In the genomic region with DNA sequence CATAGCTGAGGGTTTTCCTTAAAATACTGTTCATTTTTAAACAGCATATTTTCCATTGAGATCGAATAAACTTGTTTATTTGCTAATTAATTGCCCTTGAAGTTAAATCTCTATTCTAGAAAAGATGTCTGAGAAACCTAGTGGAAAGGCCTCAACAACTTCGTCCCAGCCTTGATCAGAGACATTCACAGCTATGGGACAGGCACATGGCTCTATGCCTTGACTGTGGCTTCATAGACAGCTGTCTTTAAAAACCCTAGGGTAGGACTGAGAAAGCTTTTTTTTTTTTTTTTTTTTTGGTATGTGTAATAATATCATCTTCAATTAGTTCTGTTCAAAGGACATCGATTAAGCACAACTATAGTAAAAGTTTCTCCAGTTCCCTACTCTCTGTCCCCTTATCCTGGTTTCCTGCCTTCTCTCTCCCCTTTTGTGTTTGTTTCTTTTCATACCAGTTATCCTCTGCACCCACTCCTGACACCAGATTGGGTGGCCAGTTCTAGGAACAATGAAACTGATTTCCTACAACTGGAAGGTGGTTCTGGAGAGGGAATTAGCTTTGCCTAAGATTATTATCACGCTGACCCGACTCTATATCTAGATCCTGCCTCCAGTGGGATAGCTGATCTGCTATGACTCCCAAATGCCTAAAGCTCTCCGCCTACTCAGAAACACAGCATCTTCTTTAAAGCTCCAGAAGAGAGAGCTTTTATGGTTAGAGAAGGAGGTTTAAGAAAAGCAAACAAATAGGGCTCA, we compare ENCODE assay signal across 16 cellular contexts. TPM values are rescaled to one million over a fixed set of nuclear protein-coding genes. Genes with fewer than 3 reads are reported as not detected.
DNase-seq lines count a peak whose midpoint lies in the region; ATAC-seq and TF ChIP-seq lines count a peak whose summit lies in the region.
"Had no signal": no experiment of that assay in that cellular context is flagged by ENCODE, and none has a peak within 500 bp of the region (broad histone marks: within the 10 kb centered on the region; RNA-seq: fewer than 3 reads in every experiment).

No MANE protein-coding gene starts in this region.

- TF ChIP-seq CTCF in HFFc6 (IDR thresholded peaks at IDR 0.05) = no peak
- no peak for TF ChIP-seq CTCF in body of pancreas (IDR thresholded peaks at IDR 0.05)
- no peak for TF ChIP-seq CTCF in nephron progenitor cell (IDR thresholded peaks at IDR 0.05)

- DNase-seq in HFFc6 (no peak), body of pancreas (no peak), nephron progenitor cell (no peak), COR-L47 (lab: John Stamatoyannopoulos, UW) (no peak), T1000 (lab: John Stamatoyannopoulos, UW) (no peak)
- DNase-seq: activated T-cell treated with anti-CD3 and anti-CD28 coated beads, Interleukin-2, amount 50 U/mL, for 72 hours; AML-193; endodermal cell; GOT3; head of caudate nucleus; left colon; stimulated activated CD4-positive, alpha-beta T cell treated with anti-CD3 and anti-CD28 coated beads, Interleukin-2, amount 100 ng/mL, for 24 hours; SW 1271 had no signal

- H3K27me3 ChIP-seq in ACC112 (ENCODE audit: insufficient read depth, low read length) = no peaks in the 10 kb centered on the region
- no peaks in the 10 kb centered on the region for H3K27me3 ChIP-seq in body of pancreas

- H3K36me3 Mint-ChIP-seq in HFFc6 (ENCODE audit: low read depth) = no peaks in the 10 kb centered on the region
- no peaks in the 10 kb centered on the region for H3K36me3 Mint-ChIP-seq in nephron progenitor cell (ENCODE audit: low read depth)

- peak overlapping the region; percentile 83 for H2AFZ ChIP-seq in ACC112 (ENCODE audit: low read length, unreplicated experiment)

- H3K36me3 ChIP-seq in ACC112 (ENCODE audit: insufficient read depth, low read length) (no peaks in the 10 kb centered on the region), body of pancreas (replicated peaks in 1 of 2; ENCODE audit: insufficient read depth in 1 of 2, low read depth in 2 of 2) (no peaks in the 10 kb centered on the region)

- H3K4me3 ChIP-seq in ACC112 (ENCODE audit: low read depth, low read length) (no peak overlapping the region), body of pancreas (no peak overlapping the region)

- H3K27ac ChIP-seq in ACC112 (ENCODE audit: low read depth, low read length) = peak overlapping the region; percentile 87; the same call in 1 of the 2 replicates
- peak overlapping the region in 3 of 4 donors; percentile 10 to 56 (median 41) for H3K27ac ChIP-seq in body of pancreas

- H3K4me1 ChIP-seq in ACC112 (ENCODE audit: control insufficient read depth, insufficient read depth, low read length, unreplicated experiment) (peaks cover 20% of the 10 kb centered on the region), body of pancreas (no peaks in the 10 kb centered on the region)

- H3K4me3 Mint-ChIP-seq in HFFc6 (no peak overlapping the region; the same call in 1 of the 2 replicates), nephron progenitor cell (peak overlapping the region; percentile 10)

- intact Hi-C loops in body of pancreas (cut with DNase I) = no loop called here

- H3K9me3 ChIP-seq in body of pancreas = no peaks in the 10 kb centered on the region

- H3K79me2 ChIP-seq in ACC112 (ENCODE audit: control insufficient read depth, insufficient read depth, low read length, unreplicated experiment) = no peaks in the 10 kb centered on the region

- 73 to 86% methylated on average over 6 of the region's 6 CpGs for WGBS in body of pancreas, 2 donors

- H3K4me1 Mint-ChIP-seq in HFFc6 (ENCODE audit: low read depth) (peaks cover 63% of the 10 kb centered on the region), nephron progenitor cell (peaks cover 33% of the 10 kb centered on the region)

- no peaks in the 10 kb centered on the region for H3K9me3 Mint-ChIP-seq in HFFc6
- no peaks in the 10 kb centered on the region for H3K9me3 Mint-ChIP-seq in nephron progenitor cell
- H3K9me3 Mint-ChIP-seq: activated T-cell treated with anti-CD3 and anti-CD28 coated beads, Interleukin-2, amount 50 U/mL, for 72 hours; endodermal cell had no signal

- no peak for TF ChIP-seq POLR2A in body of pancreas (IDR thresholded peaks at IDR 0.05)

- H3K27me3 Mint-ChIP-seq in HFFc6 (ENCODE audit: insufficient read depth) (no peaks in the 10 kb centered on the region), nephron progenitor cell (ENCODE audit: low read depth, poor library complexity) (peaks cover 43% of the 10 kb centered on the region)

- H3K27ac Mint-ChIP-seq in HFFc6 (peak overlapping the region; percentile 4; the same call in 1 of the 2 replicates), nephron progenitor cell (no peak overlapping the region)
- H3K27ac Mint-ChIP-seq: activated T-cell treated with anti-CD3 and anti-CD28 coated beads, Interleukin-2, amount 50 U/mL, for 72 hours; endodermal cell had no signal

- ATAC-seq in body of pancreas = no peak
- no peak for ATAC-seq in GM18520 (IDR thresholded peaks at IDR 0.05; ENCODE audit: unreplicated experiment)
- ATAC-seq in HG02763 (IDR thresholded peaks at IDR 0.05; ENCODE audit: unreplicated experiment) = no peak
- ATAC-seq: activated T-cell treated with anti-CD3 and anti-CD28 coated beads, Interleukin-2, amount 50 U/mL, for 72 hours; left colon had no signal

RNA-seq across cellular contexts. Expression of a gene that starts 20.3 kb away (rescaled TPM):
- total RNA-seq in HFFc6 (2021; fragmentation: NEBNext Ultra II Directional; extraction: Animal tissue kit (Norgen Biotek cat#: 25700)) = 10 to 100 TPM; 32.2 to 64.4 (median 58.8) TPM
- 10 to 100 TPM; 16.3 to 50.4 TPM for total RNA-seq in body of pancreas
